Comparison of ENCODE assay signal across 8 cellular contexts in genomic region chr13:26929971-26930730, GRCh38.
DNase-seq lines count a peak whose midpoint lies in the region; ATAC-seq, FAIRE-seq and TF ChIP-seq lines count a peak whose summit lies in the region.

No MANE protein-coding gene starts in this region.

- H3K27ac ChIP-seq in upper lobe of right lung, result no peak overlapping the region

- no peaks in the 10 kb centered on the region for H3K9me3 ChIP-seq in upper lobe of right lung

- H3K4me3 ChIP-seq in NB4 (ENCODE audit: low read depth, low read length) (no peak overlapping the region), upper lobe of right lung (no peak overlapping the region)

- TF ChIP-seq CTCF in NB4 (IDR thresholded peaks at IDR 0.05; ENCODE audit: low read depth, low read length) (peak; percentile 94), upper lobe of right lung (IDR thresholded peaks at IDR 0.05) (peak; percentile 98)

- FAIRE-seq in A204.1 (lab: Jason Lieb, UNC), result peak; percentile 32

- H3K4me1 ChIP-seq in upper lobe of right lung, result no peaks in the 10 kb centered on the region

- DNase-seq in NB4 (ENCODE audit: low read depth) (peak; percentile 80), Right ventricle myocardium superior (peak; percentile 74), pons (ENCODE audit: low spot score) (peak; percentile 65), upper lobe of right lung (peak; percentile 81)
- DNase-seq in activated naive CD4-positive, alpha-beta T cell treated with anti-CD3 and anti-CD28 coated beads, Interleukin-2, amount 50 U/mL, for 16 hours, result peak; percentile 65

- TF ChIP-seq POLR2A in NB4 (IDR thresholded peaks at IDR 0.05; ENCODE audit: extremely low read depth, insufficient read length), result no peak

- no peaks in the 10 kb centered on the region for H3K27me3 ChIP-seq in upper lobe of right lung

- intact Hi-C loops in Right ventricle myocardium superior (cut with DNase I), result loop anchor here (2.0 kb wide), 1 partner anchor 219 kb away; no protein-coding TSS in a partner anchor
- intact Hi-C loops in upper lobe of right lung (cut with DNase I), result no loop called here

- no peaks in the 10 kb centered on the region for H3K36me3 ChIP-seq in upper lobe of right lung

- ATAC-seq in GM18511 (IDR thresholded peaks at IDR 0.05; ENCODE audit: unreplicated experiment), result peak; percentile 57
- peak; percentile 97 for ATAC-seq in SK-N-SH treated with all-trans-retinoic acid at 6 μM for 48 hours
- ATAC-seq in Right ventricle myocardium superior (ENCODE audit: poor library complexity), result peak; percentile 82
- ATAC-seq in upper lobe of right lung, result peak; percentile 83

TF ChIP-seq in SK-N-SH treated with all-trans-retinoic acid at 6 μM for 48 hours, 23 proteins besides CTCF, POLR2A, EP300 and RAD21:
- TF ChIP-seq PPARA (CRISPR knock-in tag; IDR thresholded peaks at IDR 0.05; ENCODE audit: borderline replicate concordance) (no peak), ZFP30 (CRISPR knock-in tag; IDR thresholded peaks at IDR 0.05) (no peak), ZC3H10 (CRISPR knock-in tag; IDR thresholded peaks at IDR 0.05) (no peak), ZNF70 (CRISPR knock-in tag; IDR thresholded peaks at IDR 0.05) (no peak), RARB (CRISPR knock-in tag; IDR thresholded peaks at IDR 0.05) (no peak), GLIS3 (CRISPR knock-in tag; IDR thresholded peaks at IDR 0.05) (no peak), ARNTL (CRISPR knock-in tag; IDR thresholded peaks at IDR 0.05; ENCODE audit: borderline replicate concordance, low read depth) (no peak), ESRRG (CRISPR knock-in tag; IDR thresholded peaks at IDR 0.05) (no peak), TSHZ2 (CRISPR knock-in tag; IDR thresholded peaks at IDR 0.05) (no peak), BACH2 (CRISPR knock-in tag; IDR thresholded peaks at IDR 0.05; ENCODE audit: borderline replicate concordance) (no peak), TOX (CRISPR knock-in tag; IDR thresholded peaks at IDR 0.05; ENCODE audit: borderline replicate concordance) (no peak), ZFP3 (CRISPR knock-in tag; IDR thresholded peaks at IDR 0.05) (no peak)
- TF ChIP-seq, protein P1, sequence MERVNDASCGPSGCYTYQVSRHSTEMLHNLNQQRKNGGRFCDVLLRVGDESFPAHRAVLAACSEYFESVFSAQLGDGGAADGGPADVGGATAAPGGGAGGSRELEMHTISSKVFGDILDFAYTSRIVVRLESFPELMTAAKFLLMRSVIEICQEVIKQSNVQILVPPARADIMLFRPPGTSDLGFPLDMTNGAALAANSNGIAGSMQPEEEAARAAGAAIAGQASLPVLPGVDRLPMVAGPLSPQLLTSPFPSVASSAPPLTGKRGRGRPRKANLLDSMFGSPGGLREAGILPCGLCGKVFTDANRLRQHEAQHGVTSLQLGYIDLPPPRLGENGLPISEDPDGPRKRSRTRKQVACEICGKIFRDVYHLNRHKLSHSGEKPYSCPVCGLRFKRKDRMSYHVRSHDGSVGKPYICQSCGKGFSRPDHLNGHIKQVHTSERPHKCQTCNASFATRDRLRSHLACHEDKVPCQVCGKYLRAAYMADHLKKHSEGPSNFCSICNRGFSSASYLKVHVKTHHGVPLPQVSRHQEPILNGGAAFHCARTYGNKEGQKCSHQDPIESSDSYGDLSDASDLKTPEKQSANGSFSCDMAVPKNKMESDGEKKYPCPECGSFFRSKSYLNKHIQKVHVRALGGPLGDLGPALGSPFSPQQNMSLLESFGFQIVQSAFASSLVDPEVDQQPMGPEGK (CRISPR knock-in tag; IDR thresholded peaks at IDR 0.05; ENCODE audit: borderline replicate concordance), result no peak
